16 cellular contexts compared by ENCODE assay signal in the genomic region with DNA sequence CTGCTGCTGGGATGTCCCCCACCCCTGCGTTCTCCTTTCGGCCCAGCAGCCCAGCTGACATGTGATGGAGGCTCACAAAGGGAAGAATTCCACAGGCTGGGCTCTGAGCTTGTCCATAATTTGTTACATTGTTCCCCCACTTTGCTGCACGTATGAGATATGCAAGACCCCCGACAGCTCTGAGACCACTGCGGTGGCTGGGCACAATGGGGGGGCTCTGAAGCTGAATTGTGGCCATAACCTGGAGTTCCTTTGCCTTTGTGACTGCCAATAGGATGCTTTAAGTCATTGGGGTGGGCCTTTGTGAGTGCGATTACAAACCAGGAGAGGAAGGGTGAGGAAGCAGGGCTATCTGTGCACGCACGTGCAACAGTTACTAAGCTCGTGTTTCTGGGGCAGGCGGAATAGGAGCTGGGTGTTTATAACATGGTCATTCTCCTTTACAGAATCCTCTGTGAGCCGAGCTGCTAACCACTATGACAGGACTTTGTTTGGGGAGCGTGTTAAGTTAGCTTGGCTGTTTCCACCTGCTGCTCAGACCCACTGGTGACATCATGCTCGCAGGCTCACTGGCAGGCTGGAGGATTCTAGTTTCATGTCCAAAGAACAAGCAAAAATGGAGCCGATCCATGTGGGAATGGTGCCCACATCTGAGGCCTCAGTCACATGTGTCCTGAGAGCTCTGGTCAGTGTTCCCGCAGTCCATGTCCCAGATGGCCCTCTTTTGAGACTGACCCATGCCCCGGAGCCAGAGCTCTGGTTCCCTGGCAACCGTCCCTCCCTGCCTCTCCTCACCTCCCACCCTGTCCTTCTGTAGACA.
DNase-seq lines count a peak whose midpoint lies in the region; ATAC-seq and TF ChIP-seq lines count a peak whose summit lies in the region.
"Had no signal": no experiment of that assay in that cellular context is flagged by ENCODE, and none has a peak within 500 bp of the region (broad histone marks: within the 10 kb centered on the region; RNA-seq: fewer than 3 reads in every experiment).

No MANE protein-coding gene starts in this region.

- 52 to 70% (median 63%) methylated on average over 11 to 17 of the region's 17 CpGs for WGBS in adrenal gland, 4 donors
- WGBS in right cardiac atrium = 30% methylated on average over 17 of the region's 17 CpGs

- CTCF ChIA-PET in RWPE1 (lab: Yijun Ruan, JAX) = no interaction called here

- no peak for TF ChIP-seq POLR2A in adrenal gland (IDR thresholded peaks at IDR 0.05)

- H3K27ac ChIP-seq in adrenal gland (no peak overlapping the region), right cardiac atrium (ENCODE audit: low read length) (no peak overlapping the region), RWPE1 (no peak overlapping the region)
- H3K27ac ChIP-seq: BLaER1 had no signal

- H3K9me3 ChIP-seq in adrenal gland (replicated peaks in 1 of 3) = no peaks in the 10 kb centered on the region
- no peaks in the 10 kb centered on the region for H3K9me3 ChIP-seq in right cardiac atrium (ENCODE audit: control insufficient read depth, low read length)
- H3K9me3 ChIP-seq: BLaER1, mucosa of descending colon had no signal

- DNase-seq in Ammon's horn (ENCODE audit: low spot score) (peak; percentile 83), adrenal gland (peak in 4 of 7 donors; percentile 8 to 82 (median 18)), right cardiac atrium (peak; percentile 57 to 79 (median 64)), occipital lobe (lab: John Stamatoyannopoulos, UW) (peak; percentile 49), RWPE1 (ENCODE audit: low spot score) (no peak), NCI-H146 treated with DMSO at 0.1 percent for 48 hours (lab: John Stamatoyannopoulos, UW; ENCODE audit: unreplicated experiment) (no peak), SW480 (ENCODE audit: low spot score) (no peak), NCI-H1694 (lab: John Stamatoyannopoulos, UW) (no peak)
- DNase-seq: activated B cell treated with CpG ODN at 0.5 μM for 24 hours, foreskin melanocyte, GF-D8, KBM-7, NCI-H2227 treated with DMSO at 0.1 percent for 48 hours had no signal

- POLR2A ChIA-PET in RWPE1 (lab: Yijun Ruan, JAX; ENCODE audit: low non-redundant PET) = no interaction called here

- no peaks in the 10 kb centered on the region for H3K27me3 ChIP-seq in adrenal gland
- no peaks in the 10 kb centered on the region for H3K27me3 ChIP-seq in right cardiac atrium (ENCODE audit: control insufficient read depth, insufficient read depth)
- H3K27me3 ChIP-seq: BLaER1 had no signal

- peak; percentile 46 to 62 for ATAC-seq in right cardiac atrium
- ATAC-seq: mucosa of descending colon; stimulated activated memory B cell treated with anti-CD40 and anti-IgM and Interleukin-4, amounts not matched to agents 10 μg/mL and 1 μg/mL and 100 μg/mL, for 72 hours had no signal

- H3K36me3 ChIP-seq in adrenal gland (replicated peaks in 1 of 2) = no peaks in the 10 kb centered on the region
- H3K36me3 ChIP-seq: BLaER1 had no signal

- H3K4me3 ChIP-seq in adrenal gland = no peak overlapping the region
- no peak overlapping the region for H3K4me3 ChIP-seq in right cardiac atrium (ENCODE audit: low read length)
- H3K4me3 ChIP-seq: BLaER1, mucosa of descending colon had no signal

- intact Hi-C loops in adrenal gland (cut with DNase I) = no loop called here
- intact Hi-C loops in right cardiac atrium (cut with DNase I) = no loop called here

- H3K4me1 ChIP-seq in adrenal gland (replicated peaks in 1 of 2) (no peaks in the 10 kb centered on the region), right cardiac atrium (ENCODE audit: control insufficient read depth, insufficient read depth, low read length) (no peaks in the 10 kb centered on the region)
- H3K4me1 ChIP-seq: BLaER1 had no signal

- TF ChIP-seq CTCF in adrenal gland (IDR thresholded peaks at IDR 0.05) (no peak), RWPE1 (conservative IDR thresholded peaks at IDR 0.05; ENCODE audit: low read depth) (no peak)

Comparison
In these comparisons a context has a peak if more than half of its experiments do, and no peak if none do; other contexts are left out.
1. DNase-seq: peak in Ammon's horn (single experiment), adrenal gland (4 of 7), right cardiac atrium (3 of 3) and occipital lobe (single experiment); none in RWPE1 (single experiment), NCI-H146 treated with DMSO at 0.1 percent for 48 hours (single experiment), SW480 (single experiment) and NCI-H1694 (single experiment).